Comparison of ENCODE assay signal across 1 cellular context in genomic region chr11:620201-620600, GRCh38.
A peak's percentile ranks its signal among the peaks of the same experiment; 100 is the strongest.
TF ChIP-seq lines count a peak whose summit lies in the region.

No MANE protein-coding gene starts in this region.

TF ChIP-seq in HepG2, 621 proteins besides CTCF, POLR2A, EP300 and RAD21:
- TF ChIP-seq IRF2 (CRISPR knock-in tag; IDR thresholded peaks at IDR 0.05) = no peak
- peak; percentile 83 for TF ChIP-seq RBM22 (optimal IDR thresholded peaks at IDR 0.05; ENCODE audit: low read length)
- peak; percentile 82 for TF ChIP-seq AGO2 (optimal IDR thresholded peaks at IDR 0.05; ENCODE audit: low read depth, low read length)
- no peak for TF ChIP-seq PRDM15 (CRISPR knock-in tag; IDR thresholded peaks at IDR 0.05)
- no peak for TF ChIP-seq ZSCAN25 (CRISPR knock-in tag; IDR thresholded peaks at IDR 0.05)
- TF ChIP-seq ATF7-NPFF (CRISPR knock-in tag; IDR thresholded peaks at IDR 0.05; ENCODE audit: low read depth) = no peak
- no peak for TF ChIP-seq ZHX1 (CRISPR knock-in tag; IDR thresholded peaks at IDR 0.05; ENCODE audit: low read depth)
- no peak for TF ChIP-seq ZFP91 (CRISPR knock-in tag; IDR thresholded peaks at IDR 0.05; ENCODE audit: borderline replicate concordance)
- no peak for TF ChIP-seq ELF1 (CRISPR knock-in tag; IDR thresholded peaks at IDR 0.05)
- TF ChIP-seq POLR2G (IDR thresholded peaks at IDR 0.05; ENCODE audit: low read depth, low read length) = peak; percentile 52; the same call in 1 of the 2 replicates
